1 cellular context compared by ENCODE assay signal in the genomic region with DNA sequence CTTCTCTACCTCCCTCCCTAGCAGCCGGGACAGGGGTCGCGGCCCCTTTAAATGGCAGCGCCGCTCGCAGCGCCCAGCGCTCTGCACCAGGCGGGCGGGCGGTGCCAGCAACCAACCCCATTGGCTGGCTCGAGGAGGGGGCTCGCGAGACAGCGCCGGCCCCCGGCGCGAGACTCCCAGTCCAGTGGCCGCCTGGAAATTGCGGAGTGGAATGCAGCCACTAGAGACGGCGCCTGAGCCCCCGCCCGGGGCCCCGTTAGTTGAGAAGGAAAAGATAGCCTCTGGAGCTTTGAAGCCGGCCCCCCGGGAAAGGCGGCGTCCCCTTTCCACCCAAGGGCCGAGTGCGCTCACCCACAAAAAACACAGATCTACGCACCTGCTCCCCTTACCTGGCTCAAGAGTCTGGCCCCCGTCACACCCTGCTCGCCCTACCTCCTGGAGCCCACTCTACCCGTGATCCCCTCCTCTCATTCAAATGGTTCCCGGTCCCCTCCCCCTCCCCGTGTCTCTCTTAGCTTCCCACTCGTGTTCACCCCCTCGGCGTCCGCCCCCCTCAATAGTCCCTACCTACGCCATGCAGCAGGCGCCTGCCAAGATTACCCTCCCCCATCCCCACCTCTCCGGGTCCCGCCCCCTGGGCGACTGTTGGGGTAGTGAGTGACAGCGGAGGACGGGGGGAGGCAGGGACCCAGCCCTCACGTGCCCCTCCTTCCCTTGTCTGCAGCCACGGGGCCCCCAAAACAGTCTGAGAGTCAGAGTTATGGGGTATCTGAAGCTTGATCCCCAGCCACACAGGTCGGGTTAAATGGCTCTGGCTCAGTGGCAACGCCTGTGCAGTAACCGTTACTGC.
TF ChIP-seq lines count a peak whose summit lies in the region.

A gene (minus strand): TSS at position 49 of the 850 bp plus-strand sequence. CDS start 885 bp downstream, outside the sequence.

TF ChIP-seq in K562, 482 proteins besides CTCF, POLR2A, EP300 and RAD21 (continued from another document and continues in another):
- TF ChIP-seq TCF7L2 (IDR thresholded peaks at IDR 0.05; ENCODE audit: low read depth, low read length), result no peak
- TF ChIP-seq, protein P1, sequence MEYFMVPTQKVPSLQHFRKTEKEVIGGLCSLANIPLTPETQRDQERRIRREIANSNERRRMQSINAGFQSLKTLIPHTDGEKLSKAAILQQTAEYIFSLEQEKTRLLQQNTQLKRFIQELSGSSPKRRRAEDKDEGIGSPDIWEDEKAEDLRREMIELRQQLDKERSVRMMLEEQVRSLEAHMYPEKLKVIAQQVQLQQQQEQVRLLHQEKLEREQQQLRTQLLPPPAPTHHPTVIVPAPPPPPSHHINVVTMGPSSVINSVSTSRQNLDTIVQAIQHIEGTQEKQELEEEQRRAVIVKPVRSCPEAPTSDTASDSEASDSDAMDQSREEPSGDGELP (CRISPR knock-in tag; IDR thresholded peaks at IDR 0.05; ENCODE audit: borderline replicate concordance), result peak; percentile 30; the same call in 1 of the 2 replicates
- TF ChIP-seq NFYB (IDR thresholded peaks at IDR 0.05; ENCODE audit: extremely low read depth, insufficient read length), result peak; percentile 41
- peak; percentile 71 to 86; a peak in 3 of 4 replicates for TF ChIP-seq MAZ (CRISPR knock-in tag; conservative IDR thresholded peaks at IDR 0.05 in 1 of 2, IDR thresholded peaks at IDR 0.05 in 1 of 2)
- TF ChIP-seq, protein P2, sequence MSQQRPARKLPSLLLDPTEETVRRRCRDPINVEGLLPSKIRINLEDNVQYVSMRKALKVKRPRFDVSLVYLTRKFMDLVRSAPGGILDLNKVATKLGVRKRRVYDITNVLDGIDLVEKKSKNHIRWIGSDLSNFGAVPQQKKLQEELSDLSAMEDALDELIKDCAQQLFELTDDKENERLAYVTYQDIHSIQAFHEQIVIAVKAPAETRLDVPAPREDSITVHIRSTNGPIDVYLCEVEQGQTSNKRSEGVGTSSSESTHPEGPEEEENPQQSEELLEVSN (IDR thresholded peaks at IDR 0.05; ENCODE audit: borderline replicate concordance in 1 of 2, extremely low read depth in 1 of 2, insufficient read depth in 1 of 2, insufficient read length in 1 of 2, low read depth in 1 of 2, low read length in 1 of 2, poor library complexity in 1 of 2, severe bottlenecking in 1 of 2), result peak in 1 of 2 experiments; percentile 51
- no peak for TF ChIP-seq ATF1 (CRISPR knock-in tag; IDR thresholded peaks at IDR 0.05)
- TF ChIP-seq ATF1 (tag; IDR thresholded peaks at IDR 0.05), result 0 out of 2 replicates have a peak, but pooled peaks have one; percentile 22
- TF ChIP-seq ZFX (CRISPR knock-in tag; IDR thresholded peaks at IDR 0.05), result 0 out of 2 replicates have a peak, but pooled peaks have one; percentile 31
- TF ChIP-seq SRF (CRISPR knock-in tag; IDR thresholded peaks at IDR 0.05), result peak in 1 of 2 experiments; percentile 27; a peak in 1 of 4 replicates
- peak; percentile 59 for TF ChIP-seq MEIS2 (IDR thresholded peaks at IDR 0.05; ENCODE audit: partially characterized antibody)
- TF ChIP-seq RBM25 (IDR thresholded peaks at IDR 0.05; ENCODE audit: low read depth, low read length, severe bottlenecking), result peak; percentile 99
- TF ChIP-seq ZBTB7A (IDR thresholded peaks at IDR 0.05; ENCODE audit: borderline replicate concordance, control insufficient read depth, low read depth, low read length), result peak; percentile 69; the same call in 1 of the 2 replicates
- no peak for TF ChIP-seq RBBP5 (IDR thresholded peaks at IDR 0.05; ENCODE audit: borderline replicate concordance, insufficient read depth, low read length, poor library complexity, severe bottlenecking)
- TF ChIP-seq EP400 (IDR thresholded peaks at IDR 0.05), result peak; percentile 33
- TF ChIP-seq, protein P3, sequence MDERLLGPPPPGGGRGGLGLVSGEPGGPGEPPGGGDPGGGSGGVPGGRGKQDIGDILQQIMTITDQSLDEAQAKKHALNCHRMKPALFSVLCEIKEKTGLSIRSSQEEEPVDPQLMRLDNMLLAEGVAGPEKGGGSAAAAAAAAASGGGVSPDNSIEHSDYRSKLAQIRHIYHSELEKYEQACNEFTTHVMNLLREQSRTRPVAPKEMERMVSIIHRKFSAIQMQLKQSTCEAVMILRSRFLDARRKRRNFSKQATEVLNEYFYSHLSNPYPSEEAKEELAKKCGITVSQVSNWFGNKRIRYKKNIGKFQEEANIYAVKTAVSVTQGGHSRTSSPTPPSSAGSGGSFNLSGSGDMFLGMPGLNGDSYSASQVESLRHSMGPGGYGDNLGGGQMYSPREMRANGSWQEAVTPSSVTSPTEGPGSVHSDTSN (CRISPR knock-in tag; IDR thresholded peaks at IDR 0.05; ENCODE audit: low read depth), result peak; percentile 69
- TF ChIP-seq, protein P3 (tag; conservative IDR thresholded peaks at IDR 0.05; ENCODE audit: low read depth), result peak; percentile 80
- TF ChIP-seq FOXM1 (IDR thresholded peaks at IDR 0.05; ENCODE audit: low read depth), result peak; percentile 65; the same call in 1 of the 2 replicates
- TF ChIP-seq FOXM1 (CRISPR knock-in tag; IDR thresholded peaks at IDR 0.05; ENCODE audit: low read depth), result no peak
- TF ChIP-seq ZNF12 (CRISPR knock-in tag; IDR thresholded peaks at IDR 0.05), result 0 out of 2 replicates have a peak, but pooled peaks have one; percentile 42
- TF ChIP-seq HDAC8 (tag; IDR thresholded peaks at IDR 0.05), result no peak
- TF ChIP-seq KDM1A (IDR thresholded peaks at IDR 0.05), result peak in 1 of 2 experiments; percentile 45; a peak in 1 of 4 replicates
- peak; percentile 12; the same call in 1 of the 2 replicates for TF ChIP-seq RAD51 (IDR thresholded peaks at IDR 0.05; ENCODE audit: borderline replicate concordance, low read depth)
- TF ChIP-seq, protein P4, sequence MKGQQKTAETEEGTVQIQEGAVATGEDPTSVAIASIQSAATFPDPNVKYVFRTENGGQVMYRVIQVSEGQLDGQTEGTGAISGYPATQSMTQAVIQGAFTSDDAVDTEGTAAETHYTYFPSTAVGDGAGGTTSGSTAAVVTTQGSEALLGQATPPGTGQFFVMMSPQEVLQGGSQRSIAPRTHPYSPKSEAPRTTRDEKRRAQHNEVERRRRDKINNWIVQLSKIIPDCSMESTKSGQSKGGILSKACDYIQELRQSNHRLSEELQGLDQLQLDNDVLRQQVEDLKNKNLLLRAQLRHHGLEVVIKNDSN (CRISPR knock-in tag; IDR thresholded peaks at IDR 0.05), result peak; percentile 72
- 0 out of 2 replicates have a peak, but pooled peaks have one; percentile 39 for TF ChIP-seq ZNF766 (CRISPR knock-in tag; conservative IDR thresholded peaks at IDR 0.05)
- peak; percentile 86 for TF ChIP-seq BHLHE40 (IDR thresholded peaks at IDR 0.05; ENCODE audit: low read length)
- TF ChIP-seq, protein P5, sequence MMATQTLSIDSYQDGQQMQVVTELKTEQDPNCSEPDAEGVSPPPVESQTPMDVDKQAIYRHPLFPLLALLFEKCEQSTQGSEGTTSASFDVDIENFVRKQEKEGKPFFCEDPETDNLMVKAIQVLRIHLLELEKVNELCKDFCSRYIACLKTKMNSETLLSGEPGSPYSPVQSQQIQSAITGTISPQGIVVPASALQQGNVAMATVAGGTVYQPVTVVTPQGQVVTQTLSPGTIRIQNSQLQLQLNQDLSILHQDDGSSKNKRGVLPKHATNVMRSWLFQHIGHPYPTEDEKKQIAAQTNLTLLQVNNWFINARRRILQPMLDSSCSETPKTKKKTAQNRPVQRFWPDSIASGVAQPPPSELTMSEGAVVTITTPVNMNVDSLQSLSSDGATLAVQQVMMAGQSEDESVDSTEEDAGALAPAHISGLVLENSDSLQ (IDR thresholded peaks at IDR 0.05), result peak; percentile 97
- TF ChIP-seq TBP (optimal IDR thresholded peaks at IDR 0.05; ENCODE audit: low read depth, low read length), result peak; percentile 40
- peak; percentile 22 for TF ChIP-seq TAF1 (IDR thresholded peaks at IDR 0.05; ENCODE audit: control insufficient read depth, extremely low read depth, insufficient read depth, low read length, severe bottlenecking)
- no peak for TF ChIP-seq RCOR1 (IDR thresholded peaks at IDR 0.05; ENCODE audit: borderline replicate concordance in 1 of 2, low read depth in 2 of 2, low read length in 2 of 2)
- peak; percentile 55 for TF ChIP-seq NFIC (IDR thresholded peaks at IDR 0.05)
- no peak for TF ChIP-seq ZNF77 (CRISPR knock-in tag; IDR thresholded peaks at IDR 0.05)
- TF ChIP-seq RBFOX2 (IDR thresholded peaks at IDR 0.05; ENCODE audit: low read depth, low read length), result peak; percentile 76
- TF ChIP-seq CXXC5 (CRISPR knock-in tag; IDR thresholded peaks at IDR 0.05), result peak; percentile 80
- TF ChIP-seq, protein P6, sequence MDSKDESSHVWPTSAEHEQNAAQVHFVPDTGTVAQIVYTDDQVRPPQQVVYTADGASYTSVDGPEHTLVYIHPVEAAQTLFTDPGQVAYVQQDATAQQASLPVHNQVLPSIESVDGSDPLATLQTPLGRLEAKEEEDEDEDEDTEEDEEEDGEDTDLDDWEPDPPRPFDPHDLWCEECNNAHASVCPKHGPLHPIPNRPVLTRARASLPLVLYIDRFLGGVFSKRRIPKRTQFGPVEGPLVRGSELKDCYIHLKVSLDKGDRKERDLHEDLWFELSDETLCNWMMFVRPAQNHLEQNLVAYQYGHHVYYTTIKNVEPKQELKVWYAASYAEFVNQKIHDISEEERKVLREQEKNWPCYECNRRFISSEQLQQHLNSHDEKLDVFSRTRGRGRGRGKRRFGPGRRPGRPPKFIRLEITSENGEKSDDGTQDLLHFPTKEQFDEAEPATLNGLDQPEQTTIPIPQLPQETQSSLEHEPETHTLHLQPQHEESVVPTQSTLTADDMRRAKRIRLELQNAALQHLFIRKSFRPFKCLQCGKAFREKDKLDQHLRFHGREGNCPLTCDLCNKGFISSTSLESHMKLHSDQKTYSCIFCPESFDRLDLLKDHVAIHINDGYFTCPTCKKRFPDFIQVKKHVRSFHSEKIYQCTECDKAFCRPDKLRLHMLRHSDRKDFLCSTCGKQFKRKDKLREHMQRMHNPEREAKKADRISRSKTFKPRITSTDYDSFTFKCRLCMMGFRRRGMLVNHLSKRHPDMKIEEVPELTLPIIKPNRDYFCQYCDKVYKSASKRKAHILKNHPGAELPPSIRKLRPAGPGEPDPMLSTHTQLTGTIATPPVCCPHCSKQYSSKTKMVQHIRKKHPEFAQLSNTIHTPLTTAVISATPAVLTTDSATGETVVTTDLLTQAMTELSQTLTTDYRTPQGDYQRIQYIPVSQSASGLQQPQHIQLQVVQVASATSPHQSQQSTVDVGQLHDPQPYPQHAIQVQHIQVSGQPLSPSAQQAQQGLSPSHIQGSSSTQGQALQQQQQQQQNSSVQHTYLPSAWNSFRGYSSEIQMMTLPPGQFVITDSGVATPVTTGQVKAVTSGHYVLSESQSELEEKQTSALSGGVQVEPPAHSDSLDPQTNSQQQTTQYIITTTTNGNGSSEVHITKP (IDR thresholded peaks at IDR 0.05; ENCODE audit: partially characterized antibody), result peak; percentile 24
- peak; percentile 78 for TF ChIP-seq POLR2G (IDR thresholded peaks at IDR 0.05; ENCODE audit: low read depth, low read length)
- 0 out of 4 replicates have a peak, but pooled peaks of 1 of the 2 experiments have one; percentile 26 for TF ChIP-seq KDM4B (IDR thresholded peaks at IDR 0.05; ENCODE audit: borderline replicate concordance in 2 of 2, low read depth in 1 of 2)
- no peak for TF ChIP-seq CHD4 (IDR thresholded peaks at IDR 0.05; ENCODE audit: insufficient read depth, insufficient replicate concordance, low read depth, low read length, poor library complexity, severe bottlenecking)
- TF ChIP-seq, protein P7, sequence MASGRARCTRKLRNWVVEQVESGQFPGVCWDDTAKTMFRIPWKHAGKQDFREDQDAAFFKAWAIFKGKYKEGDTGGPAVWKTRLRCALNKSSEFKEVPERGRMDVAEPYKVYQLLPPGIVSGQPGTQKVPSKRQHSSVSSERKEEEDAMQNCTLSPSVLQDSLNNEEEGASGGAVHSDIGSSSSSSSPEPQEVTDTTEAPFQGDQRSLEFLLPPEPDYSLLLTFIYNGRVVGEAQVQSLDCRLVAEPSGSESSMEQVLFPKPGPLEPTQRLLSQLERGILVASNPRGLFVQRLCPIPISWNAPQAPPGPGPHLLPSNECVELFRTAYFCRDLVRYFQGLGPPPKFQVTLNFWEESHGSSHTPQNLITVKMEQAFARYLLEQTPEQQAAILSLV (tag; IDR thresholded peaks at IDR 0.05), result no peak
- TF ChIP-seq, protein P8, sequence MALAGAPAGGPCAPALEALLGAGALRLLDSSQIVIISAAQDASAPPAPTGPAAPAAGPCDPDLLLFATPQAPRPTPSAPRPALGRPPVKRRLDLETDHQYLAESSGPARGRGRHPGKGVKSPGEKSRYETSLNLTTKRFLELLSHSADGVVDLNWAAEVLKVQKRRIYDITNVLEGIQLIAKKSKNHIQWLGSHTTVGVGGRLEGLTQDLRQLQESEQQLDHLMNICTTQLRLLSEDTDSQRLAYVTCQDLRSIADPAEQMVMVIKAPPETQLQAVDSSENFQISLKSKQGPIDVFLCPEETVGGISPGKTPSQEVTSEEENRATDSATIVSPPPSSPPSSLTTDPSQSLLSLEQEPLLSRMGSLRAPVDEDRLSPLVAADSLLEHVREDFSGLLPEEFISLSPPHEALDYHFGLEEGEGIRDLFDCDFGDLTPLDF (CRISPR knock-in tag; IDR thresholded peaks at IDR 0.05), result 0 out of 2 replicates have a peak, but pooled peaks have one; percentile 47
- TF ChIP-seq, protein P9, sequence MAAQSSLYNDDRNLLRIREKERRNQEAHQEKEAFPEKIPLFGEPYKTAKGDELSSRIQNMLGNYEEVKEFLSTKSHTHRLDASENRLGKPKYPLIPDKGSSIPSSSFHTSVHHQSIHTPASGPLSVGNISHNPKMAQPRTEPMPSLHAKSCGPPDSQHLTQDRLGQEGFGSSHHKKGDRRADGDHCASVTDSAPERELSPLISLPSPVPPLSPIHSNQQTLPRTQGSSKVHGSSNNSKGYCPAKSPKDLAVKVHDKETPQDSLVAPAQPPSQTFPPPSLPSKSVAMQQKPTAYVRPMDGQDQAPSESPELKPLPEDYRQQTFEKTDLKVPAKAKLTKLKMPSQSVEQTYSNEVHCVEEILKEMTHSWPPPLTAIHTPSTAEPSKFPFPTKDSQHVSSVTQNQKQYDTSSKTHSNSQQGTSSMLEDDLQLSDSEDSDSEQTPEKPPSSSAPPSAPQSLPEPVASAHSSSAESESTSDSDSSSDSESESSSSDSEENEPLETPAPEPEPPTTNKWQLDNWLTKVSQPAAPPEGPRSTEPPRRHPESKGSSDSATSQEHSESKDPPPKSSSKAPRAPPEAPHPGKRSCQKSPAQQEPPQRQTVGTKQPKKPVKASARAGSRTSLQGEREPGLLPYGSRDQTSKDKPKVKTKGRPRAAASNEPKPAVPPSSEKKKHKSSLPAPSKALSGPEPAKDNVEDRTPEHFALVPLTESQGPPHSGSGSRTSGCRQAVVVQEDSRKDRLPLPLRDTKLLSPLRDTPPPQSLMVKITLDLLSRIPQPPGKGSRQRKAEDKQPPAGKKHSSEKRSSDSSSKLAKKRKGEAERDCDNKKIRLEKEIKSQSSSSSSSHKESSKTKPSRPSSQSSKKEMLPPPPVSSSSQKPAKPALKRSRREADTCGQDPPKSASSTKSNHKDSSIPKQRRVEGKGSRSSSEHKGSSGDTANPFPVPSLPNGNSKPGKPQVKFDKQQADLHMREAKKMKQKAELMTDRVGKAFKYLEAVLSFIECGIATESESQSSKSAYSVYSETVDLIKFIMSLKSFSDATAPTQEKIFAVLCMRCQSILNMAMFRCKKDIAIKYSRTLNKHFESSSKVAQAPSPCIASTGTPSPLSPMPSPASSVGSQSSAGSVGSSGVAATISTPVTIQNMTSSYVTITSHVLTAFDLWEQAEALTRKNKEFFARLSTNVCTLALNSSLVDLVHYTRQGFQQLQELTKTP (IDR thresholded peaks at IDR 0.05; ENCODE audit: low read depth in 1 of 2, partially characterized antibody in 2 of 2), result peak in 1 of 2 experiments; percentile 21
